1 cellular context compared by ENCODE assay signal in the genomic region with DNA sequence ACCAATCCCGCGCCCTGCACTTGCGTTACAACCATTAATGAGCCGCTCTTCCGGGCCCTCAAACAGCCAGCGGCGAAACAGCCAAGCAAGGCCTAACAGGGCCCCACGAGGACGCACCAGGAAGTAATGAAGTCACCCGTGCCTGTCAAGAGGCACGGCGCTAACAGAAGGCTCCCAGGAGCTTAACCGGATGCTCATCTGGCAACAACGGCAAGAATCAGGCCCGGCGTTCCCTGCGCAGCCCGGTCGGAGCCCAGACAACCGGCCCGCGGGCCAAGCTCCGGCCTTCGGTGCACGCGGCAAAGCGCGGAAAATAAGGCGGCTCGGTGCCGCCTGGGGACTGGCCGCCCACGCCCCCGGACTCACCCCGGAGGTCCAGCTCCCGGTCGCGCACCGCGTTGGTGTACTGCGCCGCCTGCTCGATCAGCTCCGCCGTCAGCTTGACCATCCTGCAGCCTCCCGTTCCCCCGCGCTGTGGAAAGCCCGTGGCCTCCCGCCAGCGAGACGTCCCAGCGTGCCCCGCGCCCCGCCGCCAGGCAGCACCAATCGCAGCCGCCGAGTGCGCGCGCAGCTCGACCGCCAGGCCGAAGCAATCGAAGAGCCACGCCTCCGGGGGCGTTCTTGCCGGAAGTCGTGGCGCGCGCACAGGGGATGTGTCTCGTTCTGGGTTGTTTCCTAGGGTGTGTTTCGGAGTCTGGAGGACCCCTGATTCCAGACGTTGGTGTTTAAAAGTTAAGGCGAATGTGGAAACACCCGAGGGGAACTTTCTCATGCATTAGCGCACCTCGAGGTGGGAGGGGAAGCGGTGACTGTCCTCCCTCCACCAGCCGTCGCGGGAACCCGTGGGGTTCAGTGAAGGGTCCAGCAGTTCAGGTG.
TF ChIP-seq lines count a peak whose summit lies in the region.

A gene (minus strand): TSS at position 518 of the 876 bp plus-strand sequence. CDS start 70 bp downstream, at position 448.

TF ChIP-seq in K562, 482 proteins besides CTCF, POLR2A, EP300 and RAD21 (continued from another document and continues in another):
- TF ChIP-seq, protein P1, sequence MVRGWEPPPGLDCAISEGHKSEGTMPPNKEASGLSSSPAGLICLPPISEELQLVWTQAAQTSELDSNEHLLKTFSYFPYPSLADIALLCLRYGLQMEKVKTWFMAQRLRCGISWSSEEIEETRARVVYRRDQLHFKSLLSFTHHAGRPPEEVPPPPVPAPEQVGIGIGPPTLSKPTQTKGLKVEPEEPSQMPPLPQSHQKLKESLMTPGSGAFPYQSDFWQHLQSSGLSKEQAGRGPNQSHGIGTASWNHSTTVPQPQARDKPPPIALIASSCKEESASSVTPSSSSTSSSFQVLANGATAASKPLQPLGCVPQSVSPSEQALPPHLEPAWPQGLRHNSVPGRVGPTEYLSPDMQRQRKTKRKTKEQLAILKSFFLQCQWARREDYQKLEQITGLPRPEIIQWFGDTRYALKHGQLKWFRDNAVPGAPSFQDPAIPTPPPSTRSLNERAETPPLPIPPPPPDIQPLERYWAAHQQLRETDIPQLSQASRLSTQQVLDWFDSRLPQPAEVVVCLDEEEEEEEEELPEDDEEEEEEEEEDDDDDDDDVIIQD (CRISPR knock-in tag; IDR thresholded peaks at IDR 0.05), result no peak
- peak; percentile 67; the same call in 1 of the 2 replicates for TF ChIP-seq ZBTB7A (IDR thresholded peaks at IDR 0.05; ENCODE audit: borderline replicate concordance, control insufficient read depth, low read depth, low read length)
- peak; percentile 22; the same call in 1 of the 2 replicates for TF ChIP-seq NBN (IDR thresholded peaks at IDR 0.05; ENCODE audit: low read depth)
- no peak for TF ChIP-seq ZNF41 (CRISPR knock-in tag; conservative IDR thresholded peaks at IDR 0.05)
- TF ChIP-seq, protein P2, sequence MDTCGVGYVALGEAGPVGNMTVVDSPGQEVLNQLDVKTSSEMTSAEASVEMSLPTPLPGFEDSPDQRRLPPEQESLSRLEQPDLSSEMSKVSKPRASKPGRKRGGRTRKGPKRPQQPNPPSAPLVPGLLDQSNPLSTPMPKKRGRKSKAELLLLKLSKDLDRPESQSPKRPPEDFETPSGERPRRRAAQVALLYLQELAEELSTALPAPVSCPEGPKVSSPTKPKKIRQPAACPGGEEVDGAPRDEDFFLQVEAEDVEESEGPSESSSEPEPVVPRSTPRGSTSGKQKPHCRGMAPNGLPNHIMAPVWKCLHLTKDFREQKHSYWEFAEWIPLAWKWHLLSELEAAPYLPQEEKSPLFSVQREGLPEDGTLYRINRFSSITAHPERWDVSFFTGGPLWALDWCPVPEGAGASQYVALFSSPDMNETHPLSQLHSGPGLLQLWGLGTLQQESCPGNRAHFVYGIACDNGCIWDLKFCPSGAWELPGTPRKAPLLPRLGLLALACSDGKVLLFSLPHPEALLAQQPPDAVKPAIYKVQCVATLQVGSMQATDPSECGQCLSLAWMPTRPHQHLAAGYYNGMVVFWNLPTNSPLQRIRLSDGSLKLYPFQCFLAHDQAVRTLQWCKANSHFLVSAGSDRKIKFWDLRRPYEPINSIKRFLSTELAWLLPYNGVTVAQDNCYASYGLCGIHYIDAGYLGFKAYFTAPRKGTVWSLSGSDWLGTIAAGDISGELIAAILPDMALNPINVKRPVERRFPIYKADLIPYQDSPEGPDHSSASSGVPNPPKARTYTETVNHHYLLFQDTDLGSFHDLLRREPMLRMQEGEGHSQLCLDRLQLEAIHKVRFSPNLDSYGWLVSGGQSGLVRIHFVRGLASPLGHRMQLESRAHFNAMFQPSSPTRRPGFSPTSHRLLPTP (IDR thresholded peaks at IDR 0.05; ENCODE audit: borderline replicate concordance, extremely low read depth, insufficient read length), result no peak
- no peak for TF ChIP-seq TSC22D4 (tag; IDR thresholded peaks at IDR 0.05)
- TF ChIP-seq, protein P3, sequence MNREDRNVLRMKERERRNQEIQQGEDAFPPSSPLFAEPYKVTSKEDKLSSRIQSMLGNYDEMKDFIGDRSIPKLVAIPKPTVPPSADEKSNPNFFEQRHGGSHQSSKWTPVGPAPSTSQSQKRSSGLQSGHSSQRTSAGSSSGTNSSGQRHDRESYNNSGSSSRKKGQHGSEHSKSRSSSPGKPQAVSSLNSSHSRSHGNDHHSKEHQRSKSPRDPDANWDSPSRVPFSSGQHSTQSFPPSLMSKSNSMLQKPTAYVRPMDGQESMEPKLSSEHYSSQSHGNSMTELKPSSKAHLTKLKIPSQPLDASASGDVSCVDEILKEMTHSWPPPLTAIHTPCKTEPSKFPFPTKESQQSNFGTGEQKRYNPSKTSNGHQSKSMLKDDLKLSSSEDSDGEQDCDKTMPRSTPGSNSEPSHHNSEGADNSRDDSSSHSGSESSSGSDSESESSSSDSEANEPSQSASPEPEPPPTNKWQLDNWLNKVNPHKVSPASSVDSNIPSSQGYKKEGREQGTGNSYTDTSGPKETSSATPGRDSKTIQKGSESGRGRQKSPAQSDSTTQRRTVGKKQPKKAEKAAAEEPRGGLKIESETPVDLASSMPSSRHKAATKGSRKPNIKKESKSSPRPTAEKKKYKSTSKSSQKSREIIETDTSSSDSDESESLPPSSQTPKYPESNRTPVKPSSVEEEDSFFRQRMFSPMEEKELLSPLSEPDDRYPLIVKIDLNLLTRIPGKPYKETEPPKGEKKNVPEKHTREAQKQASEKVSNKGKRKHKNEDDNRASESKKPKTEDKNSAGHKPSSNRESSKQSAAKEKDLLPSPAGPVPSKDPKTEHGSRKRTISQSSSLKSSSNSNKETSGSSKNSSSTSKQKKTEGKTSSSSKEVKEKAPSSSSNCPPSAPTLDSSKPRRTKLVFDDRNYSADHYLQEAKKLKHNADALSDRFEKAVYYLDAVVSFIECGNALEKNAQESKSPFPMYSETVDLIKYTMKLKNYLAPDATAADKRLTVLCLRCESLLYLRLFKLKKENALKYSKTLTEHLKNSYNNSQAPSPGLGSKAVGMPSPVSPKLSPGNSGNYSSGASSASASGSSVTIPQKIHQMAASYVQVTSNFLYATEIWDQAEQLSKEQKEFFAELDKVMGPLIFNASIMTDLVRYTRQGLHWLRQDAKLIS (CRISPR knock-in tag; IDR thresholded peaks at IDR 0.05), result peak; percentile 89
- TF ChIP-seq ZNF780A (CRISPR knock-in tag; IDR thresholded peaks at IDR 0.05), result no peak
- TF ChIP-seq HNRNPH1 (optimal IDR thresholded peaks at IDR 0.05; ENCODE audit: low read depth, low read length), result no peak
- TF ChIP-seq ZNF232 (CRISPR knock-in tag; IDR thresholded peaks at IDR 0.05), result 0 out of 2 replicates have a peak, but pooled peaks have one; percentile 46
- TF ChIP-seq, protein P4, sequence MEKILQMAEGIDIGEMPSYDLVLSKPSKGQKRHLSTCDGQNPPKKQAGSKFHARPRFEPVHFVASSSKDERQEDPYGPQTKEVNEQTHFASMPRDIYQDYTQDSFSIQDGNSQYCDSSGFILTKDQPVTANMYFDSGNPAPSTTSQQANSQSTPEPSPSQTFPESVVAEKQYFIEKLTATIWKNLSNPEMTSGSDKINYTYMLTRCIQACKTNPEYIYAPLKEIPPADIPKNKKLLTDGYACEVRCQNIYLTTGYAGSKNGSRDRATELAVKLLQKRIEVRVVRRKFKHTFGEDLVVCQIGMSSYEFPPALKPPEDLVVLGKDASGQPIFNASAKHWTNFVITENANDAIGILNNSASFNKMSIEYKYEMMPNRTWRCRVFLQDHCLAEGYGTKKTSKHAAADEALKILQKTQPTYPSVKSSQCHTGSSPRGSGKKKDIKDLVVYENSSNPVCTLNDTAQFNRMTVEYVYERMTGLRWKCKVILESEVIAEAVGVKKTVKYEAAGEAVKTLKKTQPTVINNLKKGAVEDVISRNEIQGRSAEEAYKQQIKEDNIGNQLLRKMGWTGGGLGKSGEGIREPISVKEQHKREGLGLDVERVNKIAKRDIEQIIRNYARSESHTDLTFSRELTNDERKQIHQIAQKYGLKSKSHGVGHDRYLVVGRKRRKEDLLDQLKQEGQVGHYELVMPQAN (IDR thresholded peaks at IDR 0.05; ENCODE audit: borderline replicate concordance), result peak; percentile 91
- no peak for TF ChIP-seq ADNP (tag; IDR thresholded peaks at IDR 0.05)
- TF ChIP-seq, protein P5, sequence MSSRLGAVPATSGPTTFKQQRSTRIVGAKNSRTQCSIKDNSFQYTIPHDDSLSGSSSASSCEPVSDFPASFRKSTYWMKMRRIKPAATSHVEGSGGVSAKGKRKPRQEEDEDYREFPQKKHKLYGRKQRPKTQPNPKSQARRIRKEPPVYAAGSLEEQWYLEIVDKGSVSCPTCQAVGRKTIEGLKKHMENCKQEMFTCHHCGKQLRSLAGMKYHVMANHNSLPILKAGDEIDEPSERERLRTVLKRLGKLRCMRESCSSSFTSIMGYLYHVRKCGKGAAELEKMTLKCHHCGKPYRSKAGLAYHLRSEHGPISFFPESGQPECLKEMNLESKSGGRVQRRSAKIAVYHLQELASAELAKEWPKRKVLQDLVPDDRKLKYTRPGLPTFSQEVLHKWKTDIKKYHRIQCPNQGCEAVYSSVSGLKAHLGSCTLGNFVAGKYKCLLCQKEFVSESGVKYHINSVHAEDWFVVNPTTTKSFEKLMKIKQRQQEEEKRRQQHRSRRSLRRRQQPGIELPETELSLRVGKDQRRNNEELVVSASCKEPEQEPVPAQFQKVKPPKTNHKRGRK (tag; IDR thresholded peaks at IDR 0.05), result no peak
- TF ChIP-seq CCAR2 (IDR thresholded peaks at IDR 0.05; ENCODE audit: low read depth, low read length), result no peak
- TF ChIP-seq, protein P6, sequence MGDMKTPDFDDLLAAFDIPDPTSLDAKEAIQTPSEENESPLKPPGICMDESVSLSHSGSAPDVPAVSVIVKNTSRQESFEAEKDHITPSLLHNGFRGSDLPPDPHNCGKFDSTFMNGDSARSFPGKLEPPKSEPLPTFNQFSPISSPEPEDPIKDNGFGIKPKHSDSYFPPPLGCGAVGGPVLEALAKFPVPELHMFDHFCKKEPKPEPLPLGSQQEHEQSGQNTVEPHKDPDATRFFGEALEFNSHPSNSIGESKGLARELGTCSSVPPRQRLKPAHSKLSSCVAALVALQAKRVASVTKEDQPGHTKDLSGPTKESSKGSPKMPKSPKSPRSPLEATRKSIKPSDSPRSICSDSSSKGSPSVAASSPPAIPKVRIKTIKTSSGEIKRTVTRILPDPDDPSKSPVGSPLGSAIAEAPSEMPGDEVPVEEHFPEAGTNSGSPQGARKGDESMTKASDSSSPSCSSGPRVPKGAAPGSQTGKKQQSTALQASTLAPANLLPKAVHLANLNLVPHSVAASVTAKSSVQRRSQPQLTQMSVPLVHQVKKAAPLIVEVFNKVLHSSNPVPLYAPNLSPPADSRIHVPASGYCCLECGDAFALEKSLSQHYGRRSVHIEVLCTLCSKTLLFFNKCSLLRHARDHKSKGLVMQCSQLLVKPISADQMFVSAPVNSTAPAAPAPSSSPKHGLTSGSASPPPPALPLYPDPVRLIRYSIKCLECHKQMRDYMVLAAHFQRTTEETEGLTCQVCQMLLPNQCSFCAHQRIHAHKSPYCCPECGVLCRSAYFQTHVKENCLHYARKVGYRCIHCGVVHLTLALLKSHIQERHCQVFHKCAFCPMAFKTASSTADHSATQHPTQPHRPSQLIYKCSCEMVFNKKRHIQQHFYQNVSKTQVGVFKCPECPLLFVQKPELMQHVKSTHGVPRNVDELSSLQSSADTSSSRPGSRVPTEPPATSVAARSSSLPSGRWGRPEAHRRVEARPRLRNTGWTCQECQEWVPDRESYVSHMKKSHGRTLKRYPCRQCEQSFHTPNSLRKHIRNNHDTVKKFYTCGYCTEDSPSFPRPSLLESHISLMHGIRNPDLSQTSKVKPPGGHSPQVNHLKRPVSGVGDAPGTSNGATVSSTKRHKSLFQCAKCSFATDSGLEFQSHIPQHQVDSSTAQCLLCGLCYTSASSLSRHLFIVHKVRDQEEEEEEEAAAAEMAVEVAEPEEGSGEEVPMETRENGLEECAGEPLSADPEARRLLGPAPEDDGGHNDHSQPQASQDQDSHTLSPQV (IDR thresholded peaks at IDR 0.05), result 0 out of 2 replicates have a peak, but pooled peaks have one; percentile 17
- no peak for TF ChIP-seq FOXJ3 (CRISPR knock-in tag; IDR thresholded peaks at IDR 0.05)
- peak; percentile 95 for TF ChIP-seq EP400 (IDR thresholded peaks at IDR 0.05)
- TF ChIP-seq HDGF (IDR thresholded peaks at IDR 0.05), result no peak
- TF ChIP-seq ZKSCAN8 (CRISPR knock-in tag; IDR thresholded peaks at IDR 0.05), result no peak
- no peak for TF ChIP-seq ZNF23 (CRISPR knock-in tag; IDR thresholded peaks at IDR 0.05)
- no peak for TF ChIP-seq ZNF717 (CRISPR knock-in tag; IDR thresholded peaks at IDR 0.05)
- no peak for TF ChIP-seq SMARCA5 (IDR thresholded peaks at IDR 0.05)
- TF ChIP-seq ZC3H8 (IDR thresholded peaks at IDR 0.05), result no peak
- TF ChIP-seq NFE2L1 (tag; IDR thresholded peaks at IDR 0.05; ENCODE audit: borderline replicate concordance, low read depth), result no peak
- no peak for TF ChIP-seq STAT5A (IDR thresholded peaks at IDR 0.05; ENCODE audit: borderline replicate concordance, low read length)
- no peak for TF ChIP-seq CEBPB (tag; IDR thresholded peaks at IDR 0.05)
- TF ChIP-seq, protein P7, sequence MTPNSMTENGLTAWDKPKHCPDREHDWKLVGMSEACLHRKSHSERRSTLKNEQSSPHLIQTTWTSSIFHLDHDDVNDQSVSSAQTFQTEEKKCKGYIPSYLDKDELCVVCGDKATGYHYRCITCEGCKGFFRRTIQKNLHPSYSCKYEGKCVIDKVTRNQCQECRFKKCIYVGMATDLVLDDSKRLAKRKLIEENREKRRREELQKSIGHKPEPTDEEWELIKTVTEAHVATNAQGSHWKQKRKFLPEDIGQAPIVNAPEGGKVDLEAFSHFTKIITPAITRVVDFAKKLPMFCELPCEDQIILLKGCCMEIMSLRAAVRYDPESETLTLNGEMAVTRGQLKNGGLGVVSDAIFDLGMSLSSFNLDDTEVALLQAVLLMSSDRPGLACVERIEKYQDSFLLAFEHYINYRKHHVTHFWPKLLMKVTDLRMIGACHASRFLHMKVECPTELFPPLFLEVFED (CRISPR knock-in tag; conservative IDR thresholded peaks at IDR 0.05), result no peak
- peak; percentile 34 for TF ChIP-seq SETDB1 (IDR thresholded peaks at IDR 0.05; ENCODE audit: low read length)
- no peak; the same call in 1 of the 2 replicates for TF ChIP-seq BRD4 (IDR thresholded peaks at IDR 0.05)
- no peak; the same call in 1 of the 2 replicates for TF ChIP-seq TARDBP (IDR thresholded peaks at IDR 0.05)
- no peak for TF ChIP-seq MEF2D (tag; conservative IDR thresholded peaks at IDR 0.05; ENCODE audit: low read depth)
- TF ChIP-seq, protein P8, sequence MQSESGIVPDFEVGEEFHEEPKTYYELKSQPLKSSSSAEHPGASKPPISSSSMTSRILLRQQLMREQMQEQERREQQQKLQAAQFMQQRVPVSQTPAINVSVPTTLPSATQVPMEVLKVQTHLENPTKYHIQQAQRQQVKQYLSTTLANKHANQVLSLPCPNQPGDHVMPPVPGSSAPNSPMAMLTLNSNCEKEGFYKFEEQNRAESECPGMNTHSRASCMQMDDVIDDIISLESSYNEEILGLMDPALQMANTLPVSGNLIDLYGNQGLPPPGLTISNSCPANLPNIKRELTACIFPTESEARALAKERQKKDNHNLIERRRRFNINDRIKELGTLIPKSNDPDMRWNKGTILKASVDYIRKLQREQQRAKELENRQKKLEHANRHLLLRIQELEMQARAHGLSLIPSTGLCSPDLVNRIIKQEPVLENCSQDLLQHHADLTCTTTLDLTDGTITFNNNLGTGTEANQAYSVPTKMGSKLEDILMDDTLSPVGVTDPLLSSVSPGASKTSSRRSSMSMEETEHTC (IDR thresholded peaks at IDR 0.05), result no peak
- TF ChIP-seq ZNF133 (CRISPR knock-in tag; IDR thresholded peaks at IDR 0.05), result no peak
- no peak for TF ChIP-seq COPS2 (conservative IDR thresholded peaks at IDR 0.05)
